18 cellular contexts compared by ENCODE assay signal in genomic region chr16:79469999-79470398, GRCh38.
DNase-seq lines count a peak whose midpoint lies in the region; ATAC-seq and TF ChIP-seq lines count a peak whose summit lies in the region.
"Had no signal": no experiment of that assay in that cellular context is flagged by ENCODE, and none has a peak within 500 bp of the region (broad histone marks: within the 10 kb centered on the region; RNA-seq: fewer than 3 reads in every experiment).

No MANE protein-coding gene starts in this region.

- ATAC-seq in gastroesophageal sphincter (peak; percentile 43), upper lobe of right lung (peak; percentile 66)
- ATAC-seq: PC-3 had no signal

- H4K8ac ChIP-seq in neuronal stem cell (ENCODE audit: low read depth, low read length), result no peak overlapping the region

- no peak overlapping the region for H2AK5ac ChIP-seq in neuronal stem cell (ENCODE audit: low read depth, low read length)

- no peak overlapping the region for H2BK12ac ChIP-seq in neuronal stem cell (ENCODE audit: low read length)

- H3K4me3 ChIP-seq in gastroesophageal sphincter, result no peak overlapping the region
- no peak overlapping the region for H3K4me3 ChIP-seq in right atrium auricular region
- H3K4me3 ChIP-seq in upper lobe of right lung, result no peak overlapping the region
- H3K4me3 ChIP-seq in neuronal stem cell (ENCODE audit: low read length in 2 of 2), result no peak overlapping the region

- no peak overlapping the region for H2BK120ac ChIP-seq in neuronal stem cell (ENCODE audit: low read depth, low read length)

- TF ChIP-seq EP300 in gastroesophageal sphincter (IDR thresholded peaks at IDR 0.05), result no peak

- POLR2A ChIA-PET in GM10248 (lab: Yijun Ruan, JAX), result no interaction called here

- no peaks in the 10 kb centered on the region for H3K4me1 ChIP-seq in gastroesophageal sphincter
- H3K4me1 ChIP-seq in right atrium auricular region, result no peaks in the 10 kb centered on the region
- no peaks in the 10 kb centered on the region for H3K4me1 ChIP-seq in upper lobe of right lung
- H3K4me1 ChIP-seq in neuronal stem cell (ENCODE audit: control insufficient read depth in 2 of 2, insufficient read depth in 1 of 2, low read depth in 1 of 2, low read length in 2 of 2), result no peaks in the 10 kb centered on the region

- no peak overlapping the region for H3K9ac ChIP-seq in neuronal stem cell (ENCODE audit: low read depth, low read length, poor library complexity)

- no peak overlapping the region for H3K14ac ChIP-seq in neuronal stem cell (ENCODE audit: low read length)

- H3K27ac ChIP-seq in gastroesophageal sphincter (no peak overlapping the region), right atrium auricular region (no peak overlapping the region), upper lobe of right lung (no peak overlapping the region), neuronal stem cell (replicated peaks; ENCODE audit: low read length) (no peak overlapping the region)

- 78% methylated on average over 8 of the region's 10 CpGs; no CpG with 5 or more reads in 1 of the 2 donors for WGBS in gastroesophageal sphincter (ENCODE audit: low coverage in 1 of 2), 2 donors
- WGBS in neuronal stem cell (ENCODE audit: extremely low coverage in 2 of 2, insufficient read length in 2 of 2, insufficient replicate concordance in 1 of 2), 2 donors, result no CpG with 5 or more reads among the region's 10 CpGs

- DNase-seq in right atrium auricular region (ENCODE audit: low spot score), result peak; percentile 58
- peak; percentile 34 for DNase-seq in mucosa of gallbladder (ENCODE audit: low spot score)
- no peak for DNase-seq in upper lobe of right lung
- DNase-seq in activated CD8-positive, alpha-beta memory T cell treated with anti-CD3 and anti-CD28 coated beads for 24 hours, result no peak
- no peak for DNase-seq in neuronal stem cell (ENCODE audit: low spot score)
- no peak for DNase-seq in GM10248 (ENCODE audit: extremely low spot score)
- DNase-seq: ACHN; AML-193; CD4-positive, CD25-positive, alpha-beta regulatory T cell; EL; GOT3; NCI-H1417; NCI-H2029; NCI-H2171; NCI-H510A; NCI-H82; PC-3 had no signal

- TF ChIP-seq POLR2A in gastroesophageal sphincter (IDR thresholded peaks at IDR 0.05), result no peak

- intact Hi-C loops in upper lobe of right lung (cut with DNase I), result no loop called here

- no peak for TF ChIP-seq CTCF in gastroesophageal sphincter (IDR thresholded peaks at IDR 0.05)
- TF ChIP-seq CTCF in right atrium auricular region (IDR thresholded peaks at IDR 0.05), result no peak
- TF ChIP-seq CTCF in upper lobe of right lung (IDR thresholded peaks at IDR 0.05), result no peak
- no peak for TF ChIP-seq CTCF in GM10248 (IDR thresholded peaks at IDR 0.05; ENCODE audit: control extremely low read depth, extremely low read depth, low read depth, missing control alignments)

- no peak overlapping the region for H2BK5ac ChIP-seq in neuronal stem cell (ENCODE audit: low read length)

- H3K27me3 ChIP-seq in gastroesophageal sphincter (no peaks in the 10 kb centered on the region), right atrium auricular region (no peaks in the 10 kb centered on the region), upper lobe of right lung (no peaks in the 10 kb centered on the region), neuronal stem cell (ENCODE audit: control insufficient read depth in 3 of 3, insufficient read depth in 3 of 3, low read depth in 1 of 3, low read length in 3 of 3) (no peaks in the 10 kb centered on the region)

- H3K4ac ChIP-seq in neuronal stem cell (ENCODE audit: low read length), result no peak overlapping the region

- CTCF ChIA-PET in GM10248 (lab: Yijun Ruan, JAX), result interaction anchor here (1.4 kb wide), 1 partner anchor 30 kb away, joined by 3 read pairs; no protein-coding TSS in a partner anchor

- H4K91ac ChIP-seq in neuronal stem cell (ENCODE audit: low read depth, low read length, poor library complexity), result no peak overlapping the region

- H3K9me3 ChIP-seq in gastroesophageal sphincter (no peaks in the 10 kb centered on the region), right atrium auricular region (peaks cover 0 to 5% of the 10 kb centered on the region in 2 donors), upper lobe of right lung (no peaks in the 10 kb centered on the region), neuronal stem cell (replicated peaks in 1 of 2; ENCODE audit: control insufficient read depth in 2 of 2, insufficient read depth in 1 of 2, low read depth in 1 of 2, low read length in 2 of 2) (no peaks in the 10 kb centered on the region)

- H3K36me3 ChIP-seq in gastroesophageal sphincter (no peaks in the 10 kb centered on the region), right atrium auricular region (no peaks in the 10 kb centered on the region), upper lobe of right lung (no peaks in the 10 kb centered on the region), neuronal stem cell (replicated peaks in 1 of 2; ENCODE audit: control insufficient read depth in 2 of 2, insufficient read depth in 2 of 2, low read length in 2 of 2) (no peaks in the 10 kb centered on the region)

- no peak overlapping the region for H2AFZ ChIP-seq in neuronal stem cell (ENCODE audit: low read length)

- no peak overlapping the region for H3K18ac ChIP-seq in neuronal stem cell (ENCODE audit: low read length)

- H3K23ac ChIP-seq in neuronal stem cell (ENCODE audit: low read depth, low read length, poor library complexity), result no peak overlapping the region

- H2BK15ac ChIP-seq in neuronal stem cell (ENCODE audit: low read length), result no peak overlapping the region

- no peak overlapping the region for H3K4me2 ChIP-seq in neuronal stem cell (ENCODE audit: insufficient read depth, low read length, poor library complexity, severe bottlenecking)

- no peaks in the 10 kb centered on the region for H3K79me1 ChIP-seq in neuronal stem cell (ENCODE audit: low read depth, low read length)

Comparison
In these comparisons a context has a peak if more than half of its experiments do, and no peak if none do; other contexts are left out.
1. DNase-seq: peak in right atrium auricular region (single experiment) and mucosa of gallbladder (single experiment); none in upper lobe of right lung (single experiment), activated CD8-positive, alpha-beta memory T cell treated with anti-CD3 and anti-CD28 coated beads for 24 hours (single experiment), neuronal stem cell (single experiment) and GM10248 (single experiment).